Comparison of ENCODE assay signal across 1 cellular context in the genomic region with DNA sequence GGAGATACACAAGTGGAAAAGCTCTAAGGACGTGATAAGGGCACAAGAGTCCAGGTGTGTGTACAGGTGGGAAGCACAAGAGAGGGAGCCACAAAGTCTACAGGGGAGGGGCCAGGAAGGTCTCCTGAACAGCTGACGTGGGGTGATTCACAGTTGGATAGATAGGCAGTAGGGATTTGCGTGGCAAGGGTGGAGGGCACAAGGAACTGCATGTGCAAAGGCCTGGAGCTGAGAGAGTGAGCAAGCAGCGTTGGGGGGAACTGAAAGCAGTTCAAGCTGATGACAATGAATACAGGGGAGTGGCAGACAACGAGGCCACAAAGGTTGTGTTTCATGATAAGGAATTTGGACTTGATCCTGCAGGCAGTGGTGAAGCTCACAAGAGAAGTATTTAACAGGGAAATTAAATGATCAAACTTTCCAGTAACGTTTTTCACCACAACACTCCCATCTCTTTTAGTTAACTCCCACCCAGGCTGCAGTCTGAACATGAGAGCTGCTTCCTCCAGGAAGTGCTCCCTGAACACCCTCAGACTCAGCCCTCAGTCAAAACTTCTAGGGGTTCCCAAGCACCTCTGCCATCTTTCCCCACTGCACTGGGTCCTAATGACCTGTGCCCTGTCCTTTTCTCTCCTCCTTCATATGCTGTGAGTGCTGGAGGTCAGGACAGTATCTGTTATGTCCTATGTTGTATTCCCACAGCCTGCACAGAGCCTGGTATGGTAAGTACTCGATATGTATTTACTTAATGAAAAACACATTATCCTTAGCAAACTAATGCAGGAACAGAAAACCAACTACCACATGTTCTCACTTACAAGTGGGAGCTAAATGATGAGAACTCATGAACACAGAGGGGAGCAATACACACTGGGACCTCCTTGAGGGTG.
TF ChIP-seq lines count a peak whose summit lies in the region.

No MANE protein-coding gene starts in this region.

TF ChIP-seq in K562, 482 proteins besides CTCF, POLR2A, EP300 and RAD21 (continued from another document and continues in another):
- TF ChIP-seq, protein P1, sequence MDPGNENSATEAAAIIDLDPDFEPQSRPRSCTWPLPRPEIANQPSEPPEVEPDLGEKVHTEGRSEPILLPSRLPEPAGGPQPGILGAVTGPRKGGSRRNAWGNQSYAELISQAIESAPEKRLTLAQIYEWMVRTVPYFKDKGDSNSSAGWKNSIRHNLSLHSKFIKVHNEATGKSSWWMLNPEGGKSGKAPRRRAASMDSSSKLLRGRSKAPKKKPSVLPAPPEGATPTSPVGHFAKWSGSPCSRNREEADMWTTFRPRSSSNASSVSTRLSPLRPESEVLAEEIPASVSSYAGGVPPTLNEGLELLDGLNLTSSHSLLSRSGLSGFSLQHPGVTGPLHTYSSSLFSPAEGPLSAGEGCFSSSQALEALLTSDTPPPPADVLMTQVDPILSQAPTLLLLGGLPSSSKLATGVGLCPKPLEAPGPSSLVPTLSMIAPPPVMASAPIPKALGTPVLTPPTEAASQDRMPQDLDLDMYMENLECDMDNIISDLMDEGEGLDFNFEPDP (CRISPR knock-in tag; IDR thresholded peaks at IDR 0.05): no peak
- TF ChIP-seq ZNF707 (CRISPR knock-in tag; conservative IDR thresholded peaks at IDR 0.05): no peak
- TF ChIP-seq, protein P2, sequence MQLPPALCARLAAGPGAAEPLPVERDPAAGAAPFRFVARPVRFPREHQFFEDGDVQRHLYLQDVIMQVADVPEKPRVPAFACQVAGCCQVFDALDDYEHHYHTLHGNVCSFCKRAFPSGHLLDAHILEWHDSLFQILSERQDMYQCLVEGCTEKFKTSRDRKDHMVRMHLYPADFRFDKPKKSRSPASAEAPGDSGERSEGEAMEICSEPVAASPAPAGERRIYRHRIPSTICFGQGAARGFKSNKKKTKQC (CRISPR knock-in tag; IDR thresholded peaks at IDR 0.05): no peak
- TF ChIP-seq NR2C1 (IDR thresholded peaks at IDR 0.05): no peak; the same call in 1 of the 2 replicates
- 0 out of 2 replicates have a peak, but pooled peaks have one; percentile 42 for TF ChIP-seq NR2C1 (tag; IDR thresholded peaks at IDR 0.05)
- TF ChIP-seq, protein P3, sequence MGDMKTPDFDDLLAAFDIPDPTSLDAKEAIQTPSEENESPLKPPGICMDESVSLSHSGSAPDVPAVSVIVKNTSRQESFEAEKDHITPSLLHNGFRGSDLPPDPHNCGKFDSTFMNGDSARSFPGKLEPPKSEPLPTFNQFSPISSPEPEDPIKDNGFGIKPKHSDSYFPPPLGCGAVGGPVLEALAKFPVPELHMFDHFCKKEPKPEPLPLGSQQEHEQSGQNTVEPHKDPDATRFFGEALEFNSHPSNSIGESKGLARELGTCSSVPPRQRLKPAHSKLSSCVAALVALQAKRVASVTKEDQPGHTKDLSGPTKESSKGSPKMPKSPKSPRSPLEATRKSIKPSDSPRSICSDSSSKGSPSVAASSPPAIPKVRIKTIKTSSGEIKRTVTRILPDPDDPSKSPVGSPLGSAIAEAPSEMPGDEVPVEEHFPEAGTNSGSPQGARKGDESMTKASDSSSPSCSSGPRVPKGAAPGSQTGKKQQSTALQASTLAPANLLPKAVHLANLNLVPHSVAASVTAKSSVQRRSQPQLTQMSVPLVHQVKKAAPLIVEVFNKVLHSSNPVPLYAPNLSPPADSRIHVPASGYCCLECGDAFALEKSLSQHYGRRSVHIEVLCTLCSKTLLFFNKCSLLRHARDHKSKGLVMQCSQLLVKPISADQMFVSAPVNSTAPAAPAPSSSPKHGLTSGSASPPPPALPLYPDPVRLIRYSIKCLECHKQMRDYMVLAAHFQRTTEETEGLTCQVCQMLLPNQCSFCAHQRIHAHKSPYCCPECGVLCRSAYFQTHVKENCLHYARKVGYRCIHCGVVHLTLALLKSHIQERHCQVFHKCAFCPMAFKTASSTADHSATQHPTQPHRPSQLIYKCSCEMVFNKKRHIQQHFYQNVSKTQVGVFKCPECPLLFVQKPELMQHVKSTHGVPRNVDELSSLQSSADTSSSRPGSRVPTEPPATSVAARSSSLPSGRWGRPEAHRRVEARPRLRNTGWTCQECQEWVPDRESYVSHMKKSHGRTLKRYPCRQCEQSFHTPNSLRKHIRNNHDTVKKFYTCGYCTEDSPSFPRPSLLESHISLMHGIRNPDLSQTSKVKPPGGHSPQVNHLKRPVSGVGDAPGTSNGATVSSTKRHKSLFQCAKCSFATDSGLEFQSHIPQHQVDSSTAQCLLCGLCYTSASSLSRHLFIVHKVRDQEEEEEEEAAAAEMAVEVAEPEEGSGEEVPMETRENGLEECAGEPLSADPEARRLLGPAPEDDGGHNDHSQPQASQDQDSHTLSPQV (IDR thresholded peaks at IDR 0.05): peak; percentile 75
- TF ChIP-seq OTX1 (CRISPR knock-in tag; IDR thresholded peaks at IDR 0.05): no peak
- no peak for TF ChIP-seq KDM5B (IDR thresholded peaks at IDR 0.05; ENCODE audit: insufficient replicate concordance, low read depth, low read length)
- peak; percentile 36 for TF ChIP-seq TBP (optimal IDR thresholded peaks at IDR 0.05; ENCODE audit: low read depth, low read length)
- TF ChIP-seq PYGO2 (tag; IDR thresholded peaks at IDR 0.05): peak; percentile 26; the same call in 1 of the 2 replicates
- peak; percentile 19 for TF ChIP-seq MTA2 (IDR thresholded peaks at IDR 0.05; ENCODE audit: low read depth)
- TF ChIP-seq, protein P4, sequence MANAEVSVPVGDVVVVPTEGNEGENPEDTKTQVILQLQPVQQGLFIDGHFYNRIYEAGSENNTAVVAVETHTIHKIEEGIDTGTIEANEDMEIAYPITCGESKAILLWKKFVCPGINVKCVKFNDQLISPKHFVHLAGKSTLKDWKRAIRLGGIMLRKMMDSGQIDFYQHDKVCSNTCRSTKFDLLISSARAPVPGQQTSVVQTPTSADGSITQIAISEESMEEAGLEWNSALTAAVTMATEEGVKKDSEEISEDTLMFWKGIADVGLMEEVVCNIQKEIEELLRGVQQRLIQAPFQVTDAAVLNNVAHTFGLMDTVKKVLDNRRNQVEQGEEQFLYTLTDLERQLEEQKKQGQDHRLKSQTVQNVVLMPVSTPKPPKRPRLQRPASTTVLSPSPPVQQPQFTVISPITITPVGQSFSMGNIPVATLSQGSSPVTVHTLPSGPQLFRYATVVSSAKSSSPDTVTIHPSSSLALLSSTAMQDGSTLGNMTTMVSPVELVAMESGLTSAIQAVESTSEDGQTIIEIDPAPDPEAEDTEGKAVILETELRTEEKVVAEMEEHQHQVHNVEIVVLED (CRISPR knock-in tag; IDR thresholded peaks at IDR 0.05): no peak
- TF ChIP-seq, protein P5, sequence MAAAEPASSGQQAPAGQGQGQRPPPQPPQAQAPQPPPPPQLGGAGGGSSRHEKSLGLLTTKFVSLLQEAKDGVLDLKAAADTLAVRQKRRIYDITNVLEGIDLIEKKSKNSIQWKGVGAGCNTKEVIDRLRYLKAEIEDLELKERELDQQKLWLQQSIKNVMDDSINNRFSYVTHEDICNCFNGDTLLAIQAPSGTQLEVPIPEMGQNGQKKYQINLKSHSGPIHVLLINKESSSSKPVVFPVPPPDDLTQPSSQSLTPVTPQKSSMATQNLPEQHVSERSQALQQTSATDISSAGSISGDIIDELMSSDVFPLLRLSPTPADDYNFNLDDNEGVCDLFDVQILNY (CRISPR knock-in tag; IDR thresholded peaks at IDR 0.05): no peak
- TF ChIP-seq ATF1 (CRISPR knock-in tag; IDR thresholded peaks at IDR 0.05): no peak
- TF ChIP-seq ATF1 (tag; IDR thresholded peaks at IDR 0.05): no peak
- TF ChIP-seq, protein P6, sequence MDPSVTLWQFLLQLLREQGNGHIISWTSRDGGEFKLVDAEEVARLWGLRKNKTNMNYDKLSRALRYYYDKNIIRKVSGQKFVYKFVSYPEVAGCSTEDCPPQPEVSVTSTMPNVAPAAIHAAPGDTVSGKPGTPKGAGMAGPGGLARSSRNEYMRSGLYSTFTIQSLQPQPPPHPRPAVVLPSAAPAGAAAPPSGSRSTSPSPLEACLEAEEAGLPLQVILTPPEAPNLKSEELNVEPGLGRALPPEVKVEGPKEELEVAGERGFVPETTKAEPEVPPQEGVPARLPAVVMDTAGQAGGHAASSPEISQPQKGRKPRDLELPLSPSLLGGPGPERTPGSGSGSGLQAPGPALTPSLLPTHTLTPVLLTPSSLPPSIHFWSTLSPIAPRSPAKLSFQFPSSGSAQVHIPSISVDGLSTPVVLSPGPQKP (CRISPR knock-in tag; IDR thresholded peaks at IDR 0.05): no peak
- TF ChIP-seq SMAD2 (IDR thresholded peaks at IDR 0.05; ENCODE audit: low read depth, low read length): no peak
- no peak for TF ChIP-seq IRF2 (CRISPR knock-in tag; IDR thresholded peaks at IDR 0.05)
- TF ChIP-seq ZNF197 (CRISPR knock-in tag; IDR thresholded peaks at IDR 0.05; ENCODE audit: low read depth): 0 out of 2 replicates have a peak, but pooled peaks have one; percentile 49
- no peak for TF ChIP-seq NBN (IDR thresholded peaks at IDR 0.05; ENCODE audit: low read depth)
- TF ChIP-seq NELFE (IDR thresholded peaks at IDR 0.05; ENCODE audit: insufficient read depth, insufficient read length): no peak
- TF ChIP-seq, protein P7, sequence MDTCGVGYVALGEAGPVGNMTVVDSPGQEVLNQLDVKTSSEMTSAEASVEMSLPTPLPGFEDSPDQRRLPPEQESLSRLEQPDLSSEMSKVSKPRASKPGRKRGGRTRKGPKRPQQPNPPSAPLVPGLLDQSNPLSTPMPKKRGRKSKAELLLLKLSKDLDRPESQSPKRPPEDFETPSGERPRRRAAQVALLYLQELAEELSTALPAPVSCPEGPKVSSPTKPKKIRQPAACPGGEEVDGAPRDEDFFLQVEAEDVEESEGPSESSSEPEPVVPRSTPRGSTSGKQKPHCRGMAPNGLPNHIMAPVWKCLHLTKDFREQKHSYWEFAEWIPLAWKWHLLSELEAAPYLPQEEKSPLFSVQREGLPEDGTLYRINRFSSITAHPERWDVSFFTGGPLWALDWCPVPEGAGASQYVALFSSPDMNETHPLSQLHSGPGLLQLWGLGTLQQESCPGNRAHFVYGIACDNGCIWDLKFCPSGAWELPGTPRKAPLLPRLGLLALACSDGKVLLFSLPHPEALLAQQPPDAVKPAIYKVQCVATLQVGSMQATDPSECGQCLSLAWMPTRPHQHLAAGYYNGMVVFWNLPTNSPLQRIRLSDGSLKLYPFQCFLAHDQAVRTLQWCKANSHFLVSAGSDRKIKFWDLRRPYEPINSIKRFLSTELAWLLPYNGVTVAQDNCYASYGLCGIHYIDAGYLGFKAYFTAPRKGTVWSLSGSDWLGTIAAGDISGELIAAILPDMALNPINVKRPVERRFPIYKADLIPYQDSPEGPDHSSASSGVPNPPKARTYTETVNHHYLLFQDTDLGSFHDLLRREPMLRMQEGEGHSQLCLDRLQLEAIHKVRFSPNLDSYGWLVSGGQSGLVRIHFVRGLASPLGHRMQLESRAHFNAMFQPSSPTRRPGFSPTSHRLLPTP (IDR thresholded peaks at IDR 0.05; ENCODE audit: borderline replicate concordance, extremely low read depth, insufficient read length): no peak
- TF ChIP-seq, protein P8, sequence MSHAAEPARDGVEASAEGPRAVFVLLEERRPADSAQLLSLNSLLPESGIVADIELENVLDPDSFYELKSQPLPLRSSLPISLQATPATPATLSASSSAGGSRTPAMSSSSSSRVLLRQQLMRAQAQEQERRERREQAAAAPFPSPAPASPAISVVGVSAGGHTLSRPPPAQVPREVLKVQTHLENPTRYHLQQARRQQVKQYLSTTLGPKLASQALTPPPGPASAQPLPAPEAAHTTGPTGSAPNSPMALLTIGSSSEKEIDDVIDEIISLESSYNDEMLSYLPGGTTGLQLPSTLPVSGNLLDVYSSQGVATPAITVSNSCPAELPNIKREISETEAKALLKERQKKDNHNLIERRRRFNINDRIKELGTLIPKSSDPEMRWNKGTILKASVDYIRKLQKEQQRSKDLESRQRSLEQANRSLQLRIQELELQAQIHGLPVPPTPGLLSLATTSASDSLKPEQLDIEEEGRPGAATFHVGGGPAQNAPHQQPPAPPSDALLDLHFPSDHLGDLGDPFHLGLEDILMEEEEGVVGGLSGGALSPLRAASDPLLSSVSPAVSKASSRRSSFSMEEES (CRISPR knock-in tag; IDR thresholded peaks at IDR 0.05): no peak
- TF ChIP-seq, protein P9, sequence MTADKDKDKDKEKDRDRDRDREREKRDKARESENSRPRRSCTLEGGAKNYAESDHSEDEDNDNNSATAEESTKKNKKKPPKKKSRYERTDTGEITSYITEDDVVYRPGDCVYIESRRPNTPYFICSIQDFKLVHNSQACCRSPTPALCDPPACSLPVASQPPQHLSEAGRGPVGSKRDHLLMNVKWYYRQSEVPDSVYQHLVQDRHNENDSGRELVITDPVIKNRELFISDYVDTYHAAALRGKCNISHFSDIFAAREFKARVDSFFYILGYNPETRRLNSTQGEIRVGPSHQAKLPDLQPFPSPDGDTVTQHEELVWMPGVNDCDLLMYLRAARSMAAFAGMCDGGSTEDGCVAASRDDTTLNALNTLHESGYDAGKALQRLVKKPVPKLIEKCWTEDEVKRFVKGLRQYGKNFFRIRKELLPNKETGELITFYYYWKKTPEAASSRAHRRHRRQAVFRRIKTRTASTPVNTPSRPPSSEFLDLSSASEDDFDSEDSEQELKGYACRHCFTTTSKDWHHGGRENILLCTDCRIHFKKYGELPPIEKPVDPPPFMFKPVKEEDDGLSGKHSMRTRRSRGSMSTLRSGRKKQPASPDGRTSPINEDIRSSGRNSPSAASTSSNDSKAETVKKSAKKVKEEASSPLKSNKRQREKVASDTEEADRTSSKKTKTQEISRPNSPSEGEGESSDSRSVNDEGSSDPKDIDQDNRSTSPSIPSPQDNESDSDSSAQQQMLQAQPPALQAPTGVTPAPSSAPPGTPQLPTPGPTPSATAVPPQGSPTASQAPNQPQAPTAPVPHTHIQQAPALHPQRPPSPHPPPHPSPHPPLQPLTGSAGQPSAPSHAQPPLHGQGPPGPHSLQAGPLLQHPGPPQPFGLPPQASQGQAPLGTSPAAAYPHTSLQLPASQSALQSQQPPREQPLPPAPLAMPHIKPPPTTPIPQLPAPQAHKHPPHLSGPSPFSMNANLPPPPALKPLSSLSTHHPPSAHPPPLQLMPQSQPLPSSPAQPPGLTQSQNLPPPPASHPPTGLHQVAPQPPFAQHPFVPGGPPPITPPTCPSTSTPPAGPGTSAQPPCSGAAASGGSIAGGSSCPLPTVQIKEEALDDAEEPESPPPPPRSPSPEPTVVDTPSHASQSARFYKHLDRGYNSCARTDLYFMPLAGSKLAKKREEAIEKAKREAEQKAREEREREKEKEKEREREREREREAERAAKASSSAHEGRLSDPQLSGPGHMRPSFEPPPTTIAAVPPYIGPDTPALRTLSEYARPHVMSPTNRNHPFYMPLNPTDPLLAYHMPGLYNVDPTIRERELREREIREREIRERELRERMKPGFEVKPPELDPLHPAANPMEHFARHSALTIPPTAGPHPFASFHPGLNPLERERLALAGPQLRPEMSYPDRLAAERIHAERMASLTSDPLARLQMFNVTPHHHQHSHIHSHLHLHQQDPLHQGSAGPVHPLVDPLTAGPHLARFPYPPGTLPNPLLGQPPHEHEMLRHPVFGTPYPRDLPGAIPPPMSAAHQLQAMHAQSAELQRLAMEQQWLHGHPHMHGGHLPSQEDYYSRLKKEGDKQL (CRISPR knock-in tag; IDR thresholded peaks at IDR 0.05; ENCODE audit: borderline replicate concordance): no peak
- TF ChIP-seq, protein P10, sequence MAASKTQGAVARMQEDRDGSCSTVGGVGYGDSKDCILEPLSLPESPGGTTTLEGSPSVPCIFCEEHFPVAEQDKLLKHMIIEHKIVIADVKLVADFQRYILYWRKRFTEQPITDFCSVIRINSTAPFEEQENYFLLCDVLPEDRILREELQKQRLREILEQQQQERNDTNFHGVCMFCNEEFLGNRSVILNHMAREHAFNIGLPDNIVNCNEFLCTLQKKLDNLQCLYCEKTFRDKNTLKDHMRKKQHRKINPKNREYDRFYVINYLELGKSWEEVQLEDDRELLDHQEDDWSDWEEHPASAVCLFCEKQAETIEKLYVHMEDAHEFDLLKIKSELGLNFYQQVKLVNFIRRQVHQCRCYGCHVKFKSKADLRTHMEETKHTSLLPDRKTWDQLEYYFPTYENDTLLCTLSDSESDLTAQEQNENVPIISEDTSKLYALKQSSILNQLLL (CRISPR knock-in tag; IDR thresholded peaks at IDR 0.05; ENCODE audit: borderline replicate concordance): no peak
- no peak for TF ChIP-seq TAF7 (tag; IDR thresholded peaks at IDR 0.05)
- no peak for TF ChIP-seq SMARCB1 (IDR thresholded peaks at IDR 0.05; ENCODE audit: insufficient read length, low read depth)
- peak; percentile 85 for TF ChIP-seq ZNF263 (CRISPR knock-in tag; IDR thresholded peaks at IDR 0.05; ENCODE audit: borderline replicate concordance)
- TF ChIP-seq HIVEP1 (CRISPR knock-in tag; IDR thresholded peaks at IDR 0.05): no peak
- peak; percentile 39; the same call in 1 of the 2 replicates for TF ChIP-seq TAL1 (IDR thresholded peaks at IDR 0.05)
- no peak for TF ChIP-seq PHTF2 (CRISPR knock-in tag; IDR thresholded peaks at IDR 0.05)
